In the genomic region with DNA sequence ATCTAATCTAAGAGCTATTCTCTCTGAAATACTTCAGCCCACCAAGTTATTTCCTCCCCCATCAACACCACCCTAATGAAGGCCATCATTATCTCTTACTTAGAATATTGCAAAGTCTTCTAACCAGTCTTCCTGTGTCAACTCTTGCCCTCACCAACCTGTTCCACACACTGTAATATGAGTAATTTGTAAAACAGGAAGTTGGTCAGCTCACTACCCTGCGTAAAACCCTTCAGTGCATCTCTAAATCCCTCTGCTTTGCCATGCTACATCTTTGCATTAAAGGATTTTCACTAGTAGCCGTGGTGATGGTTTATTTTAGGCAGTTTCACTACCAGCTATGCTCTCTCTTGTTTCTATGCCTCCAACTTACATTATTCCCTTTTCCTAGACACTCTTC, we compare ENCODE assay signal across 9 cellular contexts.
DNase-seq lines count a peak whose midpoint lies in the region; ATAC-seq and TF ChIP-seq lines count a peak whose summit lies in the region.
"Had no signal": no experiment of that assay in that cellular context is flagged by ENCODE, and none has a peak within 500 bp of the region (broad histone marks: within the 10 kb centered on the region; RNA-seq: fewer than 3 reads in every experiment).

No MANE protein-coding gene starts in this region.

- H2AFZ ChIP-seq in mammary epithelial cell (ENCODE audit: low read depth, low read length), result no peak overlapping the region

- H3K4me3 ChIP-seq in mammary epithelial cell (replicated peaks in 1 of 3; ENCODE audit: insufficient read depth in 1 of 3, low read depth in 2 of 3, low read length in 3 of 3), result no peak overlapping the region
- no peak overlapping the region for H3K4me3 ChIP-seq in MG63

- peak overlapping the region; percentile 48 for H3K4me2 ChIP-seq in mammary epithelial cell (ENCODE audit: insufficient read depth, low read depth, low read length)

- H3K9me3 ChIP-seq in mammary epithelial cell (replicated peaks; ENCODE audit: insufficient read depth, low read length) (no peaks in the 10 kb centered on the region), MG63 (no peaks in the 10 kb centered on the region)

- H4K20me1 ChIP-seq in mammary epithelial cell (ENCODE audit: insufficient read depth, low read length), result no peaks in the 10 kb centered on the region

- BruUV-seq in mammary epithelial cell (replicated peaks; lab: Mats Ljungman, UMichigan), result no TSS peak

- peaks cover 6% of the 10 kb centered on the region for H3K36me3 ChIP-seq in mammary epithelial cell (ENCODE audit: insufficient read depth, low read length)
- no peaks in the 10 kb centered on the region for H3K36me3 ChIP-seq in MG63

- DNase-seq in HT-29 (ENCODE audit: low spot score) (peak; percentile 7), mammary epithelial cell (peak; percentile 36), HuH-7 (ENCODE audit: low spot score) (no peak), NCI-H345 (lab: John Stamatoyannopoulos, UW) (no peak), MG63 (no peak)
- no peak for DNase-seq in stimulated activated naive CD4-positive, alpha-beta T cell treated with Interleukin-2 at 50 U/mL for 16 hours (lab: John Stamatoyannopoulos, UW)
- DNase-seq: naive B cell had no signal

- dilution Hi-C loops in mammary epithelial cell (cut with HindIII; ENCODE audit: low sequenced_read_pairs), result no loop called here

- H3K9ac ChIP-seq in mammary epithelial cell (ENCODE audit: insufficient read depth, low read length), result no peak overlapping the region

- no peak overlapping the region for H3K27ac ChIP-seq in mammary epithelial cell (ENCODE audit: insufficient read depth, low read depth, low read length)

- no peak for TF ChIP-seq CTCF in mammary epithelial cell (conservative IDR thresholded peaks at IDR 0.05 in 1 of 2, IDR thresholded peaks at IDR 0.05 in 1 of 2; ENCODE audit: extremely low read depth in 1 of 2, insufficient read depth in 1 of 2, low read depth in 1 of 2, low read length in 2 of 2)

- H3K27me3 ChIP-seq in mammary epithelial cell (ENCODE audit: insufficient read depth, low read length), result no peaks in the 10 kb centered on the region
- no peaks in the 10 kb centered on the region for H3K27me3 ChIP-seq in MG63

- CTCF ChIA-PET in mammary epithelial cell (lab: Charles Lee; ENCODE audit: low non-redundant PET), result interaction anchor here (0.7 kb wide), 1 partner anchor 73 kb away, joined by 3 read pairs; no protein-coding TSS in a partner anchor

- WGBS in mammary epithelial cell (ENCODE audit: low coverage, missing lambda C conversion rate), result 86% methylated on average over 2 of the region's 2 CpGs

- in situ Hi-C loops in mammary epithelial cell (cut with MboI; ENCODE audit: low sequenced_read_pairs in 2 of 2), result no loop called here

- ATAC-seq in GM18517 (IDR thresholded peaks at IDR 0.05; ENCODE audit: unreplicated experiment) (peak; percentile 87), GM21717 (IDR thresholded peaks at IDR 0.05; ENCODE audit: unreplicated experiment) (peak; percentile 97)

- intact Hi-C loops in mammary epithelial cell (cut with micrococcal nuclease), result no loop called here

- H3K4me1 ChIP-seq in mammary epithelial cell (ENCODE audit: insufficient read depth, low read length), result peaks cover 9% of the 10 kb centered on the region

- H3K79me2 ChIP-seq in mammary epithelial cell (ENCODE audit: insufficient read depth, low read length), result peaks cover 20% of the 10 kb centered on the region

Comparison
In these comparisons a context has a peak if more than half of its experiments do, and no peak if none do; other contexts are left out.
1. DNase-seq: peak in HT-29 (single experiment) and mammary epithelial cell (single experiment); none in HuH-7 (single experiment), NCI-H345 (single experiment), stimulated activated naive CD4-positive, alpha-beta T cell treated with Interleukin-2 at 50 U/mL for 16 hours (single experiment) and MG63 (single experiment).